Comparison of ENCODE assay signal across 2 cellular contexts in the genomic region with DNA sequence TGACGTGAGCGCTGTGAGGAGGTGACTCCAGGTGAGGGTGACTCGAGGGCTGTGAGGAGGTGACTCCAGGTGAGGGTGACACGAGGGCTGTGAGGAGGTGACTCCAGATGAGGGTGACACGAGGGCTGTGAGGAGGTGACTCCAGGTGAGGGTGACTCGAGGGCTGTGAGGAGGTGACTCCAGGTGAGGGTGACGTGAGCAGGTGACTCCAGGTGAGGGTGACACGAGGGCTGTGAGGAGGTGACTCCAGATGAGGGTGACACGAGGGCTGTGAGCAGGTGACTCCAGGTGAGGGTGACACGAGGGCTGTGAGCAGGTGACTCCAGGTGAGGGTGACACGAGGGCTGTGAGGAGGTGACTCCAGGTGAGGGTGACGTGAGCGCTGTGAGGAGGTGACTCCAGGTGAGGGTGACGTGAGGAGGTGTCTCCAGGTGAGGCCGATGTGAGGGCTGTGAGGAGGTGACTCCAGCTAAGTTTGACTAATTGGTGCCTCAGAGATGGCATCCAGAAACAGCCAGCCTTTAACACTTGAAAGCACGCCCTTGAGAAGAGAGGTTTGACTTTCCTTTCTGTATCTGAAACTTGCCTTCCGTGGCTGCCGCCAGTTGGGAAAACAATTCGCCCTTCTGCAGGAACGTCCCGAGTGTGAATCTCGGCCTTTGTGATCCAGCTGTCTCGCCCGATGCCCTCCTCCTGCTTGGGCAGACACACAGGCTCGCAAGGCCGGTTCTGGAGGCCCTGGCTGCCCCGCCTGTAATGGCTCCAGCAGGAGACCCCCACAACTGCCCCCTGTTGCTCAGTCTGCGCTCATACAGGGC. TPM values are rescaled to one million over a fixed set of nuclear protein-coding genes. Genes with fewer than 3 reads are reported as not detected.
"Had no signal": no experiment of that assay in that cellular context is flagged by ENCODE, and none has a peak within 500 bp of the region (broad histone marks: within the 10 kb centered on the region; RNA-seq: fewer than 3 reads in every experiment).

No MANE protein-coding gene starts in this region.

RNA-seq across cellular contexts. Expression of gene SORCS2, which starts 27.1 kb away (rescaled TPM):
- total RNA-seq: SK-MEL-5 had no signal
- polyA plus RNA-seq: IgD-negative memory B cell had no signal
